8 cellular contexts compared by ENCODE assay signal in the genomic region with DNA sequence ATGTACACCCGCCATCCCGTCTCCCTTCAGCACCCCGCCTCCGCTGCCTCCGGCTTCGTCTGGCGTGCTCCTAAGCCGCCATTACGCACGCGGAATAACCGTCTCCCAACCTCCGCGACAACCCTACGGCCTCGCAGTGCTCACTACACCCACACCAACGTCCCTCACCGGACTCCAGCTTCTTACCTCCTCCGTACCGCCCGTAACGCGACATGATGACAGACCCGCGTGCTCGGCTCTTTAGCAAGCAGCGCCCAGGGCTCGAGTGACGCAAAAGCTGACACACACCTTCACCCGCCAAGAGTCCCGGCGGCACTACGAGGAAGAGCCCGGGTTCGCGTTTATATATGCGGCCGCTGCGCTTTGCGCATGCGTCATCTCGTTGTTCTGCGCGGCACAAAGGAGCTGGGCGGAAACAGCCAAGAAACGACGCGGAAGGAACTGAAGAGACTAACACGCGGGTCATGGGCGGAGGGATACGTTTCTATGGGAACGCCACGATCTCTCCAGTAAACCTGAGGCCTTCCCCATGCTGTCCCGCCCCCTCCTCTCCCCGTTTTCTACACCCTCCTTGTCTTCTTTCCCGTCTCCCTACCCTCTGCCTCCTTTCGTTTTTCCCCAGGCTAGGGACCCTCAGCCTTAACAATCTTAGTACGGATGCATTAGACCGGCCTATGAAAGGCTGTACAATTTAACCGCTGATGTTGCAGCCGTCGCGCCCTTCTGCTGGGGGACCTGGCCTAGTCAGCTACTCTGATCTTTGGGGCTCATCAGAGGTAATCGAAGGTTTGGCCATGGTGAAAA. TPM values are rescaled to one million over a fixed set of nuclear protein-coding genes. Genes with fewer than 3 reads are reported as not detected.
DNase-seq lines count a peak whose midpoint lies in the region; ATAC-seq and TF ChIP-seq lines count a peak whose summit lies in the region.

A gene (minus strand): TSS at position 319 of the 804 bp plus-strand sequence. CDS start 105 bp downstream, at position 214.

- H3K27ac Mint-ChIP-seq in activated naive CD4-positive, alpha-beta T cell treated with anti-CD3 and anti-CD28 coated beads, Interleukin-2, amount 50 U/mL, for 72 hours, result peak within 1 kb of the TSS; percentile 98 to 100

- TF ChIP-seq CTCF in GM06990 (IDR thresholded peaks at IDR 0.05; ENCODE audit: insufficient read depth, low read length, poor library complexity, severe bottlenecking), result no peak

- peak; percentile 79 for ATAC-seq in HG02588 (IDR thresholded peaks at IDR 0.05; ENCODE audit: unreplicated experiment)
- ATAC-seq in activated naive CD4-positive, alpha-beta T cell treated with anti-CD3 and anti-CD28 coated beads, Interleukin-2, amount 50 U/mL, for 72 hours, result peak; percentile 82 to 90

- H3K9me3 Mint-ChIP-seq in activated naive CD4-positive, alpha-beta T cell treated with anti-CD3 and anti-CD28 coated beads, Interleukin-2, amount 50 U/mL, for 72 hours, result no peaks in the 10 kb centered on the region

- H3K27me3 ChIP-seq in GM06990 (replicated peaks; ENCODE audit: control insufficient read depth, insufficient read depth, low read length), result no peaks in the 10 kb centered on the region

- peaks cover 17% of the 10 kb centered on the region for H3K36me3 ChIP-seq in GM06990 (ENCODE audit: control insufficient read depth, insufficient read depth, low read length)

- peak within 1 kb of the TSS; percentile 87 for H3K4me3 ChIP-seq in GM06990 (replicated peaks; ENCODE audit: low read depth, low read length)

- peaks cover 50 to 51% of the 10 kb centered on the region in 2 donors for H3K36me3 Mint-ChIP-seq in activated naive CD4-positive, alpha-beta T cell treated with anti-CD3 and anti-CD28 coated beads, Interleukin-2, amount 50 U/mL, for 72 hours

- H3K27ac ChIP-seq in temporal lobe (ENCODE audit: low read depth, low read length), result peak within 1 kb of the TSS; percentile 96

- peak; percentile 99 for DNase-seq in GM06990 (ENCODE audit: extremely low read depth, insufficient read length)
- peak; percentile 96 for DNase-seq in NCI-H1092 treated with DMSO at 0.1 percent for 48 hours (lab: John Stamatoyannopoulos, UW)
- peak; percentile 92 for DNase-seq in SKM-1 (lab: John Stamatoyannopoulos, UW; ENCODE audit: unreplicated experiment)
- peak; percentile 98 for DNase-seq in activated naive CD4-positive, alpha-beta T cell treated with anti-CD3 and anti-CD28 coated beads, Interleukin-2, amount 50 U/mL, for 72 hours (ENCODE audit: low spot score in 2 of 2)
- DNase-seq in glomerular endothelial cell (ENCODE audit: extremely low read depth, low read depth, low spot score), result peak; percentile 97
- peak; percentile 94 for DNase-seq in occipital lobe (lab: John Stamatoyannopoulos, UW)

RNA-seq across cellular contexts. Expression of the gene that starts here (rescaled TPM):
- total RNA-seq in activated naive CD4-positive, alpha-beta T cell treated with anti-CD3 and anti-CD28 coated beads, Interleukin-2, amount 50 U/mL, for 72 hours, result 100 to 1,000 TPM; 236 to 294 TPM
- total RNA-seq in glomerular endothelial cell (86.9 and 97.4 TPM in 2 replicates), occipital lobe (133 TPM), temporal lobe (86.5 TPM)

Comparison
In these comparisons a context has a peak if more than half of its experiments do, and no peak if none do; other contexts are left out.
1. Peak in every context shown above with its lines: DNase-seq, ATAC-seq, H3K4me3 ChIP-seq and H3K27ac ChIP-seq.